Comparison of ENCODE assay signal across 21 cellular contexts in the genomic region with DNA sequence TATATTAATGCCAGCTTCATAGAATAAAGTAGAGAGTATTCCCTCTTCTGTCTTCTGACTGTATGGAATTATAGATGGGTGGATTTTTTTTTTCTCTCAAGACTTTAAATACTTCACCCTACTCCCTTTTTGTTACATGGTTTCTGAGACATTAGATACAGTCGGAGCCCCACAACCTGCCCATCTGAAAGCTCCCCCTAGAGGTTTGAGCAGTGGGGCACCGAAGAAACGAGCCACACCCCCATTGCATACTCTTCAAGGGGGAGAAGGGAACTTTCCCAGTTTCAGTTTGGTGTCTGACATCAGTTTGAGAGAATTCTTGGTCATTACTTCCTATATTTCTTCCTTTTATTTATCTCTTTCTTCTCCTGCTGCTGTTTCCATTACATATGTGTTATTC.
A peak's percentile ranks its signal among the peaks of the same experiment; 100 is the strongest.
DNase-seq lines count a peak whose midpoint lies in the region; ATAC-seq, FAIRE-seq and TF ChIP-seq lines count a peak whose summit lies in the region.
"Had no signal": no experiment of that assay in that cellular context is flagged by ENCODE, and none has a peak within 500 bp of the region (broad histone marks: within the 10 kb centered on the region; RNA-seq: fewer than 3 reads in every experiment).

No MANE protein-coding gene starts in this region.

- H3K14ac ChIP-seq in H9 (ENCODE audit: insufficient read depth, low read length) = no peak overlapping the region

- H3K4me3 ChIP-seq in NB4 (ENCODE audit: low read depth, low read length) = no peak overlapping the region
- H3K4me3 ChIP-seq in GM12878 = no peak overlapping the region
- H3K4me3 ChIP-seq in heart right ventricle = no peak overlapping the region
- H3K4me3 ChIP-seq: ovary had no signal

- H3K23me2 ChIP-seq in H9 (ENCODE audit: insufficient read length, low read depth, low read length, poor library complexity, severe bottlenecking) = no peaks in the 10 kb centered on the region

- H2AK5ac ChIP-seq in H9 (ENCODE audit: insufficient read length, low read length) = no peak overlapping the region

- peak; percentile 59 for DNase-seq in H9
- DNase-seq in NB4 (ENCODE audit: low read depth) = peak; percentile 18
- DNase-seq in GM12878 (ENCODE audit: low read depth, low spot score) = no peak
- no peak for DNase-seq in 8988T
- DNase-seq in heart right ventricle = no peak
- DNase-seq in activated gamma-delta T cell (lab: John Stamatoyannopoulos, UW) = no peak
- DNase-seq: anterior cingulate cortex; DMS153; erythroblast; left cardiac atrium; NCI-H1048; NCI-H748 treated with DMSO at 0.1 percent for 48 hours; ovary; SHP77; small intestine; stimulated activated naive CD4-positive, alpha-beta T cell had no signal

- H3K9me3 Mint-ChIP-seq in H9 = no peaks in the 10 kb centered on the region
- H3K9me3 Mint-ChIP-seq: type B pancreatic cell had no signal

- no peak for TF ChIP-seq EP300 in GM12878 (IDR thresholded peaks at IDR 0.05; ENCODE audit: borderline replicate concordance in 1 of 2, control insufficient read depth in 1 of 2, low read depth in 2 of 2, low read length in 2 of 2)

- H2BK5ac ChIP-seq in H9 (ENCODE audit: insufficient read length, low read length) = no peak overlapping the region

- no peak for FAIRE-seq in GM12878 (lab: Jason Lieb, UNC)
- FAIRE-seq: small intestine, TTC549 had no signal

- no peak overlapping the region for H3K4me3 Mint-ChIP-seq in H9
- H3K4me3 Mint-ChIP-seq: B cell, type B pancreatic cell had no signal

- H3K36me3 ChIP-seq in GM12878 (ENCODE audit: control insufficient read depth in 2 of 2, insufficient read depth in 2 of 2, low read length in 1 of 2) (no peaks in the 10 kb centered on the region), heart right ventricle (no peaks in the 10 kb centered on the region)
- H3K36me3 ChIP-seq: ovary had no signal

- no peaks in the 10 kb centered on the region for H3K79me1 ChIP-seq in H9 (ENCODE audit: insufficient read depth, low read depth, low read length, poor library complexity, severe bottlenecking)

- peak; percentile 88 for ATAC-seq in GM12878
- ATAC-seq in HG03108 (IDR thresholded peaks at IDR 0.05; ENCODE audit: unreplicated experiment) = no peak
- no peak for ATAC-seq in heart right ventricle
- ATAC-seq: left cardiac atrium had no signal

- H4K20me1 ChIP-seq in H9 (ENCODE audit: control insufficient read depth, insufficient read depth, insufficient read length) = no peaks in the 10 kb centered on the region
- H4K20me1 ChIP-seq in GM12878 (ENCODE audit: control insufficient read depth, insufficient read depth) = no peaks in the 10 kb centered on the region

- H3K9ac ChIP-seq in H9 (ENCODE audit: extremely low read depth, insufficient read length, low read length) = no peak overlapping the region
- H3K9ac ChIP-seq in GM12878 (ENCODE audit: control insufficient read depth, insufficient read depth, low read length) = no peak overlapping the region

- H3K27ac Mint-ChIP-seq in H9 = no peak overlapping the region
- H3K27ac Mint-ChIP-seq: B cell, type B pancreatic cell had no signal

- in situ Hi-C loops in GM12878 (cut with MboI) = no loop called here

- H3K27me3 Mint-ChIP-seq in H9 (ENCODE audit: low read depth) = no peaks in the 10 kb centered on the region
- H3K27me3 Mint-ChIP-seq: B cell, type B pancreatic cell had no signal

- H3K23ac ChIP-seq in H9 (ENCODE audit: insufficient read length, low read depth, low read length) = no peak overlapping the region

- H3T11ph ChIP-seq in H9 (ENCODE audit: low read length) = no peak overlapping the region

- no peaks in the 10 kb centered on the region for H3K27me3 ChIP-seq in H9 (ENCODE audit: insufficient read depth, low read length)
- H3K27me3 ChIP-seq in GM12878 (replicated peaks in 1 of 2; ENCODE audit: control insufficient read depth in 2 of 2, insufficient read depth in 2 of 2, low read length in 1 of 2) = no peaks in the 10 kb centered on the region
- H3K27me3 ChIP-seq in heart right ventricle = no peaks in the 10 kb centered on the region
- H3K27me3 ChIP-seq: ovary had no signal

- no peak overlapping the region for H3K27ac ChIP-seq in C4-2B
- H3K27ac ChIP-seq in H9 (ENCODE audit: insufficient read length, low read depth, low read length) = no peak overlapping the region
- no peak overlapping the region for H3K27ac ChIP-seq in GM12878 (ENCODE audit: control insufficient read depth, insufficient read depth)
- no peak overlapping the region for H3K27ac ChIP-seq in heart right ventricle
- H3K27ac ChIP-seq: ovary had no signal

- no peak for TF ChIP-seq POLR2A in NB4 (IDR thresholded peaks at IDR 0.05; ENCODE audit: extremely low read depth, insufficient read length)
- TF ChIP-seq POLR2A in GM12878 (IDR thresholded peaks at IDR 0.05; ENCODE audit: low read depth, low read length) = no peak

- no peak overlapping the region for H4K5ac ChIP-seq in H9 (ENCODE audit: insufficient read length, low read depth, low read length)

- WGBS in H9 (ENCODE audit: extremely low coverage, insufficient read length, low lambda C conversion rate) = no CpG with 5 or more reads among the region's 3 CpGs
- WGBS in GM12878 (ENCODE audit: insufficient coverage, insufficient replicate concordance, low lambda C conversion rate, missing lambda C conversion rate) = 13% methylated on average over 3 of the region's 3 CpGs
- 53 to 64% methylated on average over 3 of the region's 3 CpGs for WGBS in heart right ventricle, 2 donors

- H3K79me2 ChIP-seq in H9 (ENCODE audit: insufficient read depth, low read length) (no peaks in the 10 kb centered on the region), GM12878 (ENCODE audit: control insufficient read depth, insufficient read depth, low read length) (no peaks in the 10 kb centered on the region)

- no peak overlapping the region for H2BK20ac ChIP-seq in H9 (ENCODE audit: low read depth, low read length, poor library complexity, severe bottlenecking)

- no peak overlapping the region for H2BK15ac ChIP-seq in H9 (ENCODE audit: low read depth, low read length)

- CTCF ChIA-PET in GM12878 (lab: Yijun Ruan, JAX) = interaction anchor here (1.0 kb wide), 2 partner anchors 29 to 82 kb away, joined by 3 to 4 read pairs; no protein-coding TSS in a partner anchor

- peaks cover 6 to 8% of the 10 kb centered on the region in 2 experiments for H3K4me1 Mint-ChIP-seq in H9
- H3K4me1 Mint-ChIP-seq: B cell had no signal

- H4K91ac ChIP-seq in H9 (ENCODE audit: insufficient read length, low read depth, low read length) = no peak overlapping the region

- no peak overlapping the region for H3K4me2 ChIP-seq in H9 (ENCODE audit: insufficient read depth, insufficient read length, low read length)
- no peak overlapping the region for H3K4me2 ChIP-seq in GM12878 (ENCODE audit: control insufficient read depth, insufficient read depth)

- H3K36me3 Mint-ChIP-seq in H9 (ENCODE audit: insufficient read depth in 1 of 3, low read depth in 3 of 3) = no peaks in the 10 kb centered on the region; a peak in 3 of 7 replicates
- H3K36me3 Mint-ChIP-seq: type B pancreatic cell had no signal

- RAD21 ChIA-PET in GM12878 (lab: Charles Lee; ENCODE audit: unreplicated experiment) = interaction anchor here (1.0 to 2.2 kb wide), 2 partner anchors 208 to 212 kb away, joined by 3 to 4 read pairs; no protein-coding TSS in a partner anchor

- no peak overlapping the region for H2BK12ac ChIP-seq in H9 (ENCODE audit: insufficient read length, low read depth, low read length)

- H2AFZ ChIP-seq in H9 (ENCODE audit: low read length) (no peak overlapping the region), GM12878 (ENCODE audit: control insufficient read depth, low read depth, low read length) (no peak overlapping the region)

- no peak overlapping the region for H3K56ac ChIP-seq in H9 (ENCODE audit: insufficient read length, low read depth, low read length)

- SMC1A ChIA-PET in GM12878 (lab: Charles Lee; ENCODE audit: uncharacterized antibody, unreplicated experiment) = interaction anchor here (1.8 to 2.0 kb wide), 2 partner anchors 33 to 126 kb away, joined by 5 to 7 read pairs; no protein-coding TSS in a partner anchor

- H2BK120ac ChIP-seq in H9 (ENCODE audit: low read depth, low read length, poor library complexity, severe bottlenecking) = no peak overlapping the region

- no peak overlapping the region for H3K18ac ChIP-seq in H9 (ENCODE audit: insufficient read length, low read depth, low read length)

- POLR2A ChIA-PET in GM12878 (lab: Charles Lee) = no interaction called here

- peak; percentile 40 for TF ChIP-seq CTCF in C4-2B (conservative IDR thresholded peaks at IDR 0.05)
- peak; percentile 72 for TF ChIP-seq CTCF in H9 (conservative IDR thresholded peaks at IDR 0.05)
- peak; percentile 40 for TF ChIP-seq CTCF in NB4 (IDR thresholded peaks at IDR 0.05; ENCODE audit: low read depth, low read length)
- peak; percentile 10 to 14 (median 13); a peak in 2 of 6 replicates for TF ChIP-seq CTCF in GM12878 (IDR thresholded peaks at IDR 0.05 in 2 of 3, conservative IDR thresholded peaks at IDR 0.05 in 1 of 3; ENCODE audit: control insufficient read depth in 2 of 3, extremely low read depth in 1 of 3, insufficient read depth in 1 of 3, low read depth in 3 of 3, low read length in 3 of 3)
- TF ChIP-seq CTCF in heart right ventricle (IDR thresholded peaks at IDR 0.05) = no peak

- TF ChIP-seq RAD21 in GM12878 (IDR thresholded peaks at IDR 0.05; ENCODE audit: insufficient read depth, low read depth, low read length) = no peak

- H4K8ac ChIP-seq in H9 (replicated peaks; ENCODE audit: insufficient read length, low read depth, low read length) = no peak overlapping the region

- no TSS peak for BruUV-seq in GM12878 (replicated peaks; lab: Mats Ljungman, UMichigan)

- no peak overlapping the region for H3K4ac ChIP-seq in H9 (ENCODE audit: low read depth, low read length)

- no peaks in the 10 kb centered on the region for H3K4me1 ChIP-seq in H9 (ENCODE audit: insufficient read depth, low read length)
- no peaks in the 10 kb centered on the region for H3K4me1 ChIP-seq in GM12878 (ENCODE audit: control insufficient read depth, insufficient read depth, low read length)
- H3K4me1 ChIP-seq in heart right ventricle = no peaks in the 10 kb centered on the region

- intact Hi-C loops in GM12878 (cut with micrococcal nuclease; ENCODE audit: unreplicated experiment) (no loop called here), heart right ventricle (cut with DNase I) (no loop called here)

- H3K9me3 ChIP-seq in H9 (ENCODE audit: control insufficient read depth, low read depth, low read length) (no peaks in the 10 kb centered on the region), GM12878 (replicated peaks; ENCODE audit: control insufficient read depth, insufficient read depth, low read length) (no peaks in the 10 kb centered on the region), heart right ventricle (peaks cover 0 to 10% (median 0%) of the 10 kb centered on the region in 11 donors)
- H3K9me3 ChIP-seq: ovary had no signal

TF ChIP-seq in GM12878, 131 proteins besides CTCF, POLR2A, EP300 and RAD21 (continues in another document):
- no peak for TF ChIP-seq RB1 (IDR thresholded peaks at IDR 0.05; ENCODE audit: borderline replicate concordance)
- TF ChIP-seq MTA2 (IDR thresholded peaks at IDR 0.05; ENCODE audit: low read depth) = no peak
- TF ChIP-seq MTA3 (IDR thresholded peaks at IDR 0.05; ENCODE audit: borderline replicate concordance, low read length) = no peak
- TF ChIP-seq HDAC2 (IDR thresholded peaks at IDR 0.05) = no peak
- TF ChIP-seq TAF1 (IDR thresholded peaks at IDR 0.05; ENCODE audit: borderline replicate concordance, low read depth, low read length) = no peak
- no peak for TF ChIP-seq TCF12 (IDR thresholded peaks at IDR 0.05; ENCODE audit: low read depth, low read length)

Comparison
In these comparisons a context has a peak if more than half of its experiments do, and no peak if none do; other contexts are left out.
1. CTCF ChIP-seq: peak in C4-2B (single experiment), H9 (single experiment), NB4 (single experiment) and GM12878 (3 of 3); none in heart right ventricle (0 of 9).
2. DNase-seq: peak in H9 (single experiment) and NB4 (single experiment); none in GM12878 (single experiment), 8988T (single experiment), heart right ventricle (0 of 2) and activated gamma-delta T cell (single experiment).